ENCODE assay signal across 30 cellular contexts in genomic region chr13:34864650-34865049, GRCh38.
DNase-seq lines count a peak whose midpoint lies in the region; ATAC-seq and TF ChIP-seq lines count a peak whose summit lies in the region.
"Had no signal": no experiment of that assay in that cellular context is flagged by ENCODE, and none has a peak within 500 bp of the region (broad histone marks: within the 10 kb centered on the region; RNA-seq: fewer than 3 reads in every experiment).

No MANE protein-coding gene starts in this region.

- no peak overlapping the region for H2BK120ac ChIP-seq in mesenchymal stem cell (ENCODE audit: low read depth, low read length)

- H2BK15ac ChIP-seq in mesenchymal stem cell (ENCODE audit: low read depth, poor library complexity, severe bottlenecking) = no peak overlapping the region

- intact Hi-C loops in head of caudate nucleus (cut with DNase I) = no loop called here

- H2BK5ac ChIP-seq in mesenchymal stem cell (ENCODE audit: low read depth, low read length, poor library complexity, severe bottlenecking) = peak overlapping the region; percentile 70

- H3K9me3 ChIP-seq in mesenchymal stem cell (ENCODE audit: control insufficient read depth, low read length) (no peaks in the 10 kb centered on the region), right atrium auricular region (no peaks in the 10 kb centered on the region)
- H3K9me3 ChIP-seq: gastroesophageal sphincter, right lobe of liver, SJSA1, thoracic aorta had no signal

- H4K91ac ChIP-seq in mesenchymal stem cell (ENCODE audit: low read length) = no peak overlapping the region

- no peak overlapping the region for H3K4me2 ChIP-seq in mesenchymal stem cell (ENCODE audit: low read length, poor library complexity, severe bottlenecking)
- H3K4me2 ChIP-seq: neural progenitor cell had no signal

- ATAC-seq in GM21825 (IDR thresholded peaks at IDR 0.05; ENCODE audit: unreplicated experiment) = no peak
- ATAC-seq: activated CD4-positive, alpha-beta T cell treated with anti-CD3 and anti-CD28 coated beads for 36 hours; activated CD8-positive, alpha-beta T cell treated with anti-CD3 and anti-CD28 coated beads, Interleukin-2, amount 10 ng/mL, durations not matched to agents 7 days and 5 days; gastroesophageal sphincter; left ventricle myocardium superior; stimulated activated naive CD8-positive, alpha-beta T cell treated with anti-CD3 and anti-CD28 coated beads, Interleukin-15, amount 100 ng/mL, for 72 hours had no signal

- H3K4me3 ChIP-seq in mesenchymal stem cell (ENCODE audit: insufficient read depth in 1 of 2, low read depth in 1 of 2, low read length in 2 of 2) (no peak overlapping the region), right atrium auricular region (no peak overlapping the region)
- H3K4me3 ChIP-seq: gastroesophageal sphincter, neural progenitor cell, right lobe of liver, SJSA1, thoracic aorta had no signal

- H3K4ac ChIP-seq in mesenchymal stem cell (ENCODE audit: low read depth in 1 of 2, low read length in 2 of 2) = no peak overlapping the region

- no peaks in the 10 kb centered on the region for H3K79me1 ChIP-seq in mesenchymal stem cell (replicated peaks; ENCODE audit: low read length, poor library complexity, severe bottlenecking)

- no peak overlapping the region for H3K14ac ChIP-seq in mesenchymal stem cell (ENCODE audit: low read length in 2 of 2)

- TF ChIP-seq CTCF in right atrium auricular region (IDR thresholded peaks at IDR 0.05) = no peak

- H3K36me3 ChIP-seq in mesenchymal stem cell (ENCODE audit: control insufficient read depth in 1 of 2, insufficient read depth in 2 of 2, low read depth in 1 of 2, low read length in 2 of 2) (no peaks in the 10 kb centered on the region), right atrium auricular region (no peaks in the 10 kb centered on the region)
- H3K36me3 ChIP-seq: gastroesophageal sphincter, neural progenitor cell, right lobe of liver, SJSA1, thoracic aorta had no signal

- H2AK5ac ChIP-seq in mesenchymal stem cell (ENCODE audit: low read length, severe bottlenecking) = peak overlapping the region; percentile 93

- no peak overlapping the region for H3K9ac ChIP-seq in mesenchymal stem cell (ENCODE audit: low read length)
- H3K9ac ChIP-seq: neural progenitor cell, parathyroid adenoma had no signal

- H4K8ac ChIP-seq in mesenchymal stem cell (ENCODE audit: low read length) = no peak overlapping the region

- H3K4me1 ChIP-seq in mesenchymal stem cell (ENCODE audit: control insufficient read depth, insufficient read depth, low read depth, low read length) = peaks cover 10% of the 10 kb centered on the region
- no peaks in the 10 kb centered on the region for H3K4me1 ChIP-seq in right atrium auricular region
- H3K4me1 ChIP-seq: parathyroid adenoma, right lobe of liver, SJSA1 had no signal

- H3K27me3 ChIP-seq in mesenchymal stem cell (ENCODE audit: control insufficient read depth in 1 of 2, insufficient read depth in 1 of 2, low read length in 2 of 2) (no peaks in the 10 kb centered on the region), right atrium auricular region (no peaks in the 10 kb centered on the region)
- H3K27me3 ChIP-seq: gastroesophageal sphincter, neural progenitor cell, right lobe of liver, SJSA1 had no signal

- no peak overlapping the region for H2AFZ ChIP-seq in mesenchymal stem cell (ENCODE audit: low read depth, low read length)
- H2AFZ ChIP-seq: neural progenitor cell, parathyroid adenoma had no signal

- DNase-seq in DMS153 (lab: John Stamatoyannopoulos, UW) = peak; percentile 10
- DNase-seq in DMS153 treated with DMSO at 0.1 percent for 48 hours (lab: John Stamatoyannopoulos, UW; ENCODE audit: unreplicated experiment) = no peak
- DNase-seq in M059J (ENCODE audit: low read depth) = peak; percentile 50
- DNase-seq in SHP77 treated with DMSO at 0.1 percent for 48 hours (lab: John Stamatoyannopoulos, UW) = peak; percentile 69
- DNase-seq in mesenchymal stem cell = no peak
- DNase-seq in right atrium auricular region (ENCODE audit: low spot score) = no peak
- no peak for DNase-seq in head of caudate nucleus
- DNase-seq: 8988T; activated CD4-positive, alpha-beta T cell treated with anti-CD3 and anti-CD28 coated beads for 36 hours; activated CD8-positive, alpha-beta T cell treated with anti-CD3 and anti-CD28 coated beads, Interleukin-2, amount 10 ng/mL, durations not matched to agents 7 days and 5 days; activated effector memory CD4-positive, alpha-beta T cell treated with Interleukin-2 at 50 U/mL for 16 hours; CD4-positive, CD25-positive, alpha-beta regulatory T cell; H9; hypothalamus; left ventricle myocardium superior; NCI-H1694 treated with DMSO at 0.1 percent for 48 hours; NCI-H2171 treated with DMSO at 0.1 percent for 48 hours; NCI-H526 treated with DMSO at 0.1 percent for 48 hours; right lobe of liver; stimulated activated CD4-positive, alpha-beta T cell treated with anti-CD3 and anti-CD28 coated beads, Interleukin-12 subunit alpha, Interleukin-12 subunit beta, amount 100 ng/mL, for 4 hours; stimulated activated CD4-positive, alpha-beta T cell treated with anti-CD3 and anti-CD28 coated beads, Interleukin-2, amount 100 ng/mL, for 48 hours; stimulated activated naive CD8-positive, alpha-beta T cell treated with anti-CD3 and anti-CD28 coated beads, Interleukin-15, amount 100 ng/mL, for 72 hours; T1000 had no signal

- no peak overlapping the region for H2BK12ac ChIP-seq in mesenchymal stem cell (ENCODE audit: low read length in 2 of 2)

- H3K18ac ChIP-seq in mesenchymal stem cell (ENCODE audit: low read depth in 1 of 2, low read length in 2 of 2) = no peak overlapping the region

- H3K27ac ChIP-seq in mesenchymal stem cell (ENCODE audit: low read length, poor library complexity, severe bottlenecking) (peak overlapping the region; percentile 96), right atrium auricular region (no peak overlapping the region)
- H3K27ac ChIP-seq: gastroesophageal sphincter, neural progenitor cell, parathyroid adenoma, right lobe of liver, SJSA1, thoracic aorta, VCaP had no signal

- no peak overlapping the region for H3K23ac ChIP-seq in mesenchymal stem cell (ENCODE audit: low read length in 2 of 2)

- no CpG with 5 or more reads among the region's 1 CpG for WGBS in mesenchymal stem cell

Comparison
In these comparisons a context has a peak if more than half of its experiments do, and no peak if none do; other contexts are left out.
1. DNase-seq: peak in DMS153 (single experiment), M059J (single experiment) and SHP77 treated with DMSO at 0.1 percent for 48 hours (single experiment); none in DMS153 treated with DMSO at 0.1 percent for 48 hours (single experiment), mesenchymal stem cell (single experiment), right atrium auricular region (single experiment) and head of caudate nucleus (0 of 42).